Comparison of ENCODE assay signal across 8 cellular contexts in genomic region chr10:6347391-6347951, GRCh38.
DNase-seq lines count a peak whose midpoint lies in the region; ATAC-seq, FAIRE-seq and TF ChIP-seq lines count a peak whose summit lies in the region.

No MANE protein-coding gene starts in this region.

- intact Hi-C loops in colonic mucosa (cut with DNase I): no loop called here

- H3K4me1 ChIP-seq in colonic mucosa: no peaks in the 10 kb centered on the region

- H3K4me3 ChIP-seq in colonic mucosa: no peak overlapping the region

- no peak for DNase-seq in GM19239 (ENCODE audit: insufficient read length, low spot score)
- peak; percentile 52 for DNase-seq in activated CD4-positive, alpha-beta memory T cell treated with anti-CD3 and anti-CD28 coated beads, Interleukin-2, amount 10 ng/mL, durations not matched to agents 7 days and 5 days
- peak; percentile 47 for DNase-seq in glomerular visceral epithelial cell (ENCODE audit: extremely low spot score)
- peak; percentile 36 to 68 for DNase-seq in stimulated activated CD8-positive, alpha-beta memory T cell treated with anti-CD3 and anti-CD28 coated beads, Interleukin-15, amount 100 ng/mL, for 48 hours (ENCODE audit: low read depth in 2 of 2)
- DNase-seq in NCI-H446 treated with DMSO at 0.1 percent for 48 hours (lab: John Stamatoyannopoulos, UW): no peak
- DNase-seq in SHP77 treated with DMSO at 0.1 percent for 48 hours (lab: John Stamatoyannopoulos, UW): no peak
- DNase-seq in colonic mucosa: no peak

- H3K27me3 ChIP-seq in colonic mucosa: no peaks in the 10 kb centered on the region

- peaks cover 3% of the 10 kb centered on the region for H3K27me3 Mint-ChIP-seq in activated CD4-positive, alpha-beta memory T cell treated with anti-CD3 and anti-CD28 coated beads, Interleukin-2, amount 10 ng/mL, durations not matched to agents 7 days and 5 days

- H3K9me3 Mint-ChIP-seq in activated CD4-positive, alpha-beta memory T cell treated with anti-CD3 and anti-CD28 coated beads, Interleukin-2, amount 10 ng/mL, durations not matched to agents 7 days and 5 days: peaks cover 9% of the 10 kb centered on the region

- no peak overlapping the region for H3K9ac ChIP-seq in colonic mucosa (ENCODE audit: low read depth in 2 of 2, low read length in 2 of 2)

- ATAC-seq in HG03432 (IDR thresholded peaks at IDR 0.05; ENCODE audit: unreplicated experiment): peak; percentile 29

- no peak overlapping the region for H3K27ac ChIP-seq in colonic mucosa

- H3K4me1 Mint-ChIP-seq in activated CD4-positive, alpha-beta memory T cell treated with anti-CD3 and anti-CD28 coated beads, Interleukin-2, amount 10 ng/mL, durations not matched to agents 7 days and 5 days: peaks cover 47% of the 10 kb centered on the region

- H3K36me3 ChIP-seq in colonic mucosa: no peaks in the 10 kb centered on the region

- H3K36me3 Mint-ChIP-seq in activated CD4-positive, alpha-beta memory T cell treated with anti-CD3 and anti-CD28 coated beads, Interleukin-2, amount 10 ng/mL, durations not matched to agents 7 days and 5 days (ENCODE audit: low read depth): peaks cover 19% of the 10 kb centered on the region

- CTCF ChIA-PET in activated CD4-positive, alpha-beta memory T cell treated with anti-CD3 and anti-CD28 coated beads, Interleukin-2, amount 10 ng/mL, durations not matched to agents 7 days and 5 days (lab: Charles Lee): interaction anchor here (0.6 to 3.5 kb wide), 15 partner anchors 8 to 257 kb away, joined by 3 to 22 read pairs (median 4); partner anchors contain the start of gene PFKFB3

- peak; percentile 84 for FAIRE-seq in GM19239 (lab: Jason Lieb, UNC)

- H3K27ac Mint-ChIP-seq in activated CD4-positive, alpha-beta memory T cell treated with anti-CD3 and anti-CD28 coated beads, Interleukin-2, amount 10 ng/mL, durations not matched to agents 7 days and 5 days: peak overlapping the region; percentile 92

- TF ChIP-seq CTCF in colonic mucosa (IDR thresholded peaks at IDR 0.05): no peak

- POLR2A ChIA-PET in activated CD4-positive, alpha-beta memory T cell treated with anti-CD3 and anti-CD28 coated beads, Interleukin-2, amount 10 ng/mL, durations not matched to agents 7 days and 5 days (lab: Charles Lee): interaction anchor here (0.8 to 3.8 kb wide), 19 partner anchors 13 to 534 kb away, joined by 3 to 29 read pairs (median 5); partner anchors contain the start of genes GDI2 and PFKFB3

- H3K9me3 ChIP-seq in colonic mucosa: no peaks in the 10 kb centered on the region

- peak overlapping the region; percentile 64 for H3K4me3 Mint-ChIP-seq in activated CD4-positive, alpha-beta memory T cell treated with anti-CD3 and anti-CD28 coated beads, Interleukin-2, amount 10 ng/mL, durations not matched to agents 7 days and 5 days

Comparison
In these comparisons a context has a peak if more than half of its experiments do, and no peak if none do; other contexts are left out.
1. DNase-seq: peak in activated CD4-positive, alpha-beta memory T cell treated with anti-CD3 and anti-CD28 coated beads, Interleukin-2, amount 10 ng/mL, durations not matched to agents 7 days and 5 days (single experiment), glomerular visceral epithelial cell (single experiment) and stimulated activated CD8-positive, alpha-beta memory T cell treated with anti-CD3 and anti-CD28 coated beads, Interleukin-15, amount 100 ng/mL, for 48 hours (2 of 2); none in GM19239 (single experiment), NCI-H446 treated with DMSO at 0.1 percent for 48 hours (single experiment), SHP77 treated with DMSO at 0.1 percent for 48 hours (single experiment) and colonic mucosa (single experiment).